13 cellular contexts compared by ENCODE assay signal in genomic region chr1:66564250-66564649, GRCh38. TPM values are rescaled to one million over a fixed set of nuclear protein-coding genes. Genes with fewer than 3 reads are reported as not detected.
DNase-seq lines count a peak whose midpoint lies in the region; ATAC-seq, FAIRE-seq and TF ChIP-seq lines count a peak whose summit lies in the region.
"Had no signal": no experiment of that assay in that cellular context is flagged by ENCODE, and none has a peak within 500 bp of the region (broad histone marks: within the 10 kb centered on the region; RNA-seq: fewer than 3 reads in every experiment).

No MANE protein-coding gene starts in this region.

- DNase-seq in D721Med (ENCODE audit: insufficient read length, low spot score) = no peak
- peak; percentile 84 for DNase-seq in epithelial cell of prostate (ENCODE audit: low read depth, low spot score)
- no peak for DNase-seq in effector CD8-positive, alpha-beta T cell (lab: John Stamatoyannopoulos, UW)
- DNase-seq in activated CD4-positive, alpha-beta memory T cell treated with anti-CD3 and anti-CD28 coated beads, Interleukin-2, amount 10 ng/mL, durations not matched to agents 7 days and 5 days = no peak
- DNase-seq: activated B cell treated with CpG ODN at 0.5 μM for 24 hours, NCI-H146 had no signal

- H3K27ac Mint-ChIP-seq in activated CD4-positive, alpha-beta memory T cell treated with anti-CD3 and anti-CD28 coated beads, Interleukin-2, amount 10 ng/mL, durations not matched to agents 7 days and 5 days = no peak overlapping the region
- H3K27ac Mint-ChIP-seq: activated B cell treated with CpG ODN at 0.5 μM for 24 hours; stimulated activated memory B cell treated with anti-CD40 and anti-IgM and Interleukin-4, amounts not matched to agents 10 μg/mL and 1 μg/mL and 100 μg/mL, for 72 hours had no signal

- no peak overlapping the region for H3K4me3 ChIP-seq in rectal smooth muscle tissue (ENCODE audit: low read length)

- no peaks in the 10 kb centered on the region for H3K36me3 ChIP-seq in rectal smooth muscle tissue (ENCODE audit: control insufficient read depth, insufficient read depth, low read length)

- POLR2A ChIA-PET in activated CD4-positive, alpha-beta memory T cell treated with anti-CD3 and anti-CD28 coated beads, Interleukin-2, amount 10 ng/mL, durations not matched to agents 7 days and 5 days (lab: Charles Lee) = no interaction called here

- FAIRE-seq in D721Med (lab: Jason Lieb, UNC) = peak; percentile 11

- no peaks in the 10 kb centered on the region for H3K27me3 ChIP-seq in rectal smooth muscle tissue (ENCODE audit: control insufficient read depth, insufficient read depth, low read length)

- H3K36me3 Mint-ChIP-seq in activated CD4-positive, alpha-beta memory T cell treated with anti-CD3 and anti-CD28 coated beads, Interleukin-2, amount 10 ng/mL, durations not matched to agents 7 days and 5 days (ENCODE audit: low read depth) = no peaks in the 10 kb centered on the region
- H3K36me3 Mint-ChIP-seq: stimulated activated memory B cell treated with anti-CD40 and anti-IgM and Interleukin-4, amounts not matched to agents 10 μg/mL and 1 μg/mL and 100 μg/mL, for 72 hours had no signal

- TF ChIP-seq CTCF in D721Med (IDR thresholded peaks at IDR 0.05; ENCODE audit: insufficient read depth, missing control alignments) = no peak

- H3K4me3 Mint-ChIP-seq in activated CD4-positive, alpha-beta memory T cell treated with anti-CD3 and anti-CD28 coated beads, Interleukin-2, amount 10 ng/mL, durations not matched to agents 7 days and 5 days = no peak overlapping the region
- H3K4me3 Mint-ChIP-seq: activated B cell treated with CpG ODN at 0.5 μM for 24 hours; central memory CD8-positive, alpha-beta T cell; neural crest cell; stimulated activated memory B cell treated with anti-CD40 and anti-IgM and Interleukin-4, amounts not matched to agents 10 μg/mL and 1 μg/mL and 100 μg/mL, for 72 hours had no signal

- peak overlapping the region; percentile 91 for H3K27ac ChIP-seq in epithelial cell of prostate
- H3K27ac ChIP-seq in rectal smooth muscle tissue (ENCODE audit: low read depth, low read length) = peak overlapping the region; percentile 6

- no peaks in the 10 kb centered on the region for H3K9me3 Mint-ChIP-seq in activated CD4-positive, alpha-beta memory T cell treated with anti-CD3 and anti-CD28 coated beads, Interleukin-2, amount 10 ng/mL, durations not matched to agents 7 days and 5 days

- H3K27me3 Mint-ChIP-seq in activated CD4-positive, alpha-beta memory T cell treated with anti-CD3 and anti-CD28 coated beads, Interleukin-2, amount 10 ng/mL, durations not matched to agents 7 days and 5 days = peaks cover 16% of the 10 kb centered on the region

- H3K4me1 Mint-ChIP-seq in activated CD4-positive, alpha-beta memory T cell treated with anti-CD3 and anti-CD28 coated beads, Interleukin-2, amount 10 ng/mL, durations not matched to agents 7 days and 5 days = no peaks in the 10 kb centered on the region
- H3K4me1 Mint-ChIP-seq: activated B cell treated with CpG ODN at 0.5 μM for 24 hours; central memory CD8-positive, alpha-beta T cell; neural crest cell; stimulated activated memory B cell treated with anti-CD40 and anti-IgM and Interleukin-4, amounts not matched to agents 10 μg/mL and 1 μg/mL and 100 μg/mL, for 72 hours had no signal

- H3K9ac ChIP-seq in rectal smooth muscle tissue (ENCODE audit: low read length) = no peak overlapping the region

- peaks cover 3% of the 10 kb centered on the region for H3K4me1 ChIP-seq in rectal smooth muscle tissue (ENCODE audit: control insufficient read depth, insufficient read depth, low read length)

- CTCF ChIA-PET in activated CD4-positive, alpha-beta memory T cell treated with anti-CD3 and anti-CD28 coated beads, Interleukin-2, amount 10 ng/mL, durations not matched to agents 7 days and 5 days (lab: Charles Lee) = no interaction called here

- ATAC-seq in HG03097 (IDR thresholded peaks at IDR 0.05; ENCODE audit: low FRiP score, unreplicated experiment) (no peak), GM18868 (IDR thresholded peaks at IDR 0.05; ENCODE audit: unreplicated experiment) (no peak)
- ATAC-seq: stimulated activated memory B cell treated with anti-CD40 and anti-IgM and Interleukin-4, amounts not matched to agents 10 μg/mL and 1 μg/mL and 100 μg/mL, for 72 hours had no signal

TF ChIP-seq in PFSK-1, 5 proteins besides CTCF, POLR2A, EP300 and RAD21:
- TF ChIP-seq POLR2AphosphoS5 (IDR thresholded peaks at IDR 0.05; ENCODE audit: low read depth, low read length) (no peak), FOXP2 (optimal IDR thresholded peaks at IDR 0.05; ENCODE audit: borderline replicate concordance, extremely low read depth, extremely low read length, insufficient read depth) (peak; percentile 69)
TF ChIP-seq in PFSK-1: peak in this region for 1.

RNA-seq across cellular contexts. Expression of gene SGIP1, which starts 30.3 kb away (rescaled TPM):
- polyA plus RNA-seq in PFSK-1 (2012; ENCODE audit: insufficient read length, low read depth) = not detected
- under 1 TPM in 1 of 2 experiments, not detected in 1; 0.08 TPM for total RNA-seq in activated CD4-positive, alpha-beta memory T cell treated with anti-CD3 and anti-CD28 coated beads, Interleukin-2, amount 10 ng/mL, durations not matched to agents 7 days and 5 days
- total RNA-seq: activated B cell treated with CpG ODN at 0.5 μM for 24 hours had no signal
